ENCODE assay signal across 26 cellular contexts in the genomic region with DNA sequence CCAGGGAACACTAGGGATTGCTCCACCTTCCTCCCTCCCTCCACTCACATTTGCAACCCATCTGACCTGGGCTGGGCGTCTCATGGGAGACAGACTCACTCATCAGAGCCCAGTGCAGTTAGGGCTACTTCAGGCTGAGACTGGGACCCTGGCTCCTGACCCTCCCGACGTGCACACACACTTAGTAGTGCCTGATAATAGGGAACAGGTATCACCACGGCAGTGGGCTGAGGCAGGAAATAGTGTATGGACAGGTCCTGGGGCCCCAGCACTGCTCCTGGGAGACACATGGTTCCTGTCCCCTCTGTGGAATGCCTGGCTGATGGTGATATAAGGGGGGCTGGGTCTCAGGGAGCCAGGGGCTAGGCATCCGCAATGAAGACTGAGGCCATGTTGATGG. TPM values are rescaled to one million over a fixed set of nuclear protein-coding genes. Genes with fewer than 3 reads are reported as not detected.
DNase-seq lines count a peak whose midpoint lies in the region; ATAC-seq and TF ChIP-seq lines count a peak whose summit lies in the region.
"Had no signal": no experiment of that assay in that cellular context is flagged by ENCODE, and none has a peak within 500 bp of the region (broad histone marks: within the 10 kb centered on the region; RNA-seq: fewer than 3 reads in every experiment).

No MANE protein-coding gene starts in this region.

- intact Hi-C loops in esophagus squamous epithelium (cut with DNase I): no loop called here

- DNase-seq in activated effector memory CD4-positive, alpha-beta T cell treated with anti-CD3 and anti-CD28 coated beads, Interleukin-2, amount 50 U/mL, for 16 hours: peak; percentile 25
- DNase-seq in activated effector memory CD4-positive, alpha-beta T cell treated with Interleukin-2 at 50 U/mL for 16 hours: no peak
- peak; percentile 5 for DNase-seq in WTC11 (ENCODE audit: low spot score)
- peak; percentile 28 for DNase-seq in lung (ENCODE audit: low spot score)
- DNase-seq in thoracic aorta (ENCODE audit: low spot score): peak; percentile 2
- DNase-seq in NCI-H2081 treated with DMSO at 0.1 percent for 48 hours (lab: John Stamatoyannopoulos, UW): no peak
- no peak for DNase-seq in esophagus squamous epithelium (lab: John Stamatoyannopoulos, UW)
- DNase-seq: ACHN; activated CD4-positive, alpha-beta T cell treated with anti-CD3 and anti-CD28 coated beads, Interleukin-2, amount 50 U/mL, for 48 hours; amygdala; CD4-positive, alpha-beta memory T cell; effector CD8-positive, alpha-beta T cell; KG1; MV-4-11; naive thymus-derived CD8-positive, alpha-beta T cell; NCI-H2029; NCI-H446 treated with DMSO at 0.1 percent for 48 hours; stimulated activated CD4-positive, alpha-beta T cell treated with anti-CD3 and anti-CD28 coated beads, Interleukin-15, amount 100 ng/mL, for 24 hours; stimulated activated naive CD4-positive, alpha-beta T cell had no signal

- POLR2A ChIA-PET in WTC11 (lab: Charles Lee): no interaction called here

- H3K4me1 Mint-ChIP-seq in WTC11: no peaks in the 10 kb centered on the region
- H3K4me1 Mint-ChIP-seq: CD4-positive, alpha-beta memory T cell; central memory CD8-positive, alpha-beta T cell; memory B cell had no signal

- WGBS in lung, 2 donors: 62 to 67% methylated on average over 5 of the region's 5 CpGs
- WGBS in esophagus squamous epithelium, 2 donors: 67 to 84% methylated on average over 1 to 4 of the region's 5 CpGs

- peaks cover 0 to 6% of the 10 kb centered on the region in 2 donors for H3K9me3 ChIP-seq in lung (ENCODE audit: control insufficient read depth in 2 of 2, insufficient read depth in 1 of 2, low read length in 1 of 2)
- H3K9me3 ChIP-seq in thoracic aorta: peaks cover 3% of the 10 kb centered on the region
- H3K9me3 ChIP-seq in esophagus squamous epithelium: peaks cover 0 to 5% (median 4%) of the 10 kb centered on the region in 3 donors

- no peaks in the 10 kb centered on the region for H3K27me3 ChIP-seq in lung (ENCODE audit: control insufficient read depth, insufficient read depth)
- no peaks in the 10 kb centered on the region for H3K27me3 ChIP-seq in thoracic aorta (replicated peaks; ENCODE audit: insufficient read depth)
- no peaks in the 10 kb centered on the region for H3K27me3 ChIP-seq in esophagus squamous epithelium

- no peaks in the 10 kb centered on the region for H3K36me3 Mint-ChIP-seq in WTC11
- H3K36me3 Mint-ChIP-seq: CD4-positive, alpha-beta memory T cell; memory B cell; naive thymus-derived CD8-positive, alpha-beta T cell had no signal

- TF ChIP-seq CTCF in WTC11 (IDR thresholded peaks at IDR 0.05) (no peak), lung (IDR thresholded peaks at IDR 0.05; ENCODE audit: control extremely low read depth, extremely low read depth) (no peak), thoracic aorta (IDR thresholded peaks at IDR 0.05) (no peak), esophagus squamous epithelium (IDR thresholded peaks at IDR 0.05) (no peak)

- no peaks in the 10 kb centered on the region for H3K27me3 Mint-ChIP-seq in WTC11 (ENCODE audit: low read depth)
- H3K27me3 Mint-ChIP-seq: CD4-positive, alpha-beta memory T cell had no signal

- H3K27ac Mint-ChIP-seq in WTC11: no peak overlapping the region
- H3K27ac Mint-ChIP-seq: CD4-positive, alpha-beta memory T cell; memory B cell had no signal

- H3K9me3 Mint-ChIP-seq in WTC11: peaks cover 13% of the 10 kb centered on the region
- H3K9me3 Mint-ChIP-seq: central memory CD8-positive, alpha-beta T cell had no signal

- H3K36me3 ChIP-seq in lung (ENCODE audit: control insufficient read depth in 2 of 2, insufficient read depth in 2 of 2, low read length in 2 of 2): peaks cover 0 to 23% of the 10 kb centered on the region in 2 donors
- H3K36me3 ChIP-seq in thoracic aorta: peaks cover 52% of the 10 kb centered on the region
- peaks cover 0 to 39% (median 10%) of the 10 kb centered on the region in 3 donors for H3K36me3 ChIP-seq in esophagus squamous epithelium

- no peak overlapping the region for H3K4me3 Mint-ChIP-seq in WTC11
- H3K4me3 Mint-ChIP-seq: CD4-positive, alpha-beta memory T cell; central memory CD8-positive, alpha-beta T cell; memory B cell; naive thymus-derived CD8-positive, alpha-beta T cell had no signal

- H3K4me3 ChIP-seq in lung (no peak overlapping the region), thoracic aorta (no peak overlapping the region), esophagus squamous epithelium (no peak overlapping the region)

- CTCF ChIA-PET in WTC11 (lab: Charles Lee): no interaction called here

- H3K4me1 ChIP-seq in lung (ENCODE audit: control insufficient read depth in 2 of 2, insufficient read depth in 2 of 2, low read length in 2 of 2) (peaks cover 9 to 16% of the 10 kb centered on the region in 2 donors), thoracic aorta (ENCODE audit: control insufficient read depth in 1 of 2, low read depth in 2 of 2) (peaks cover 8 to 29% of the 10 kb centered on the region in 2 donors), esophagus squamous epithelium (peaks cover 0 to 11% (median 9%) of the 10 kb centered on the region in 3 donors)

- ATAC-seq in WTC11: no peak
- ATAC-seq in lung (ENCODE audit: insufficient read depth, low FRiP score): no peak
- no peak for ATAC-seq in thoracic aorta (ENCODE audit: insufficient number of reproducible peaks, low FRiP score, low read depth)
- ATAC-seq in GM18519 (IDR thresholded peaks at IDR 0.05; ENCODE audit: low FRiP score, unreplicated experiment): no peak
- ATAC-seq: naive thymus-derived CD8-positive, alpha-beta T cell had no signal

- no peak for TF ChIP-seq POLR2A in esophagus squamous epithelium (IDR thresholded peaks at IDR 0.05)

- H3K27ac ChIP-seq in lung (ENCODE audit: low read depth in 1 of 2, low read length in 1 of 2): no peak overlapping the region
- no peak overlapping the region for H3K27ac ChIP-seq in thoracic aorta
- H3K27ac ChIP-seq in esophagus squamous epithelium: no peak overlapping the region
- H3K27ac ChIP-seq: RWPE1 had no signal

TF ChIP-seq in WTC11, 78 proteins besides CTCF, POLR2A, EP300 and RAD21 (continues in another document):
- TF ChIP-seq, protein P1, sequence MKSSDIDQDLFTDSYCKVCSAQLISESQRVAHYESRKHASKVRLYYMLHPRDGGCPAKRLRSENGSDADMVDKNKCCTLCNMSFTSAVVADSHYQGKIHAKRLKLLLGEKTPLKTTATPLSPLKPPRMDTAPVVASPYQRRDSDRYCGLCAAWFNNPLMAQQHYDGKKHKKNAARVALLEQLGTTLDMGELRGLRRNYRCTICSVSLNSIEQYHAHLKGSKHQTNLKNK (CRISPR knock-in tag; IDR thresholded peaks at IDR 0.05): no peak
- TF ChIP-seq, protein P2, sequence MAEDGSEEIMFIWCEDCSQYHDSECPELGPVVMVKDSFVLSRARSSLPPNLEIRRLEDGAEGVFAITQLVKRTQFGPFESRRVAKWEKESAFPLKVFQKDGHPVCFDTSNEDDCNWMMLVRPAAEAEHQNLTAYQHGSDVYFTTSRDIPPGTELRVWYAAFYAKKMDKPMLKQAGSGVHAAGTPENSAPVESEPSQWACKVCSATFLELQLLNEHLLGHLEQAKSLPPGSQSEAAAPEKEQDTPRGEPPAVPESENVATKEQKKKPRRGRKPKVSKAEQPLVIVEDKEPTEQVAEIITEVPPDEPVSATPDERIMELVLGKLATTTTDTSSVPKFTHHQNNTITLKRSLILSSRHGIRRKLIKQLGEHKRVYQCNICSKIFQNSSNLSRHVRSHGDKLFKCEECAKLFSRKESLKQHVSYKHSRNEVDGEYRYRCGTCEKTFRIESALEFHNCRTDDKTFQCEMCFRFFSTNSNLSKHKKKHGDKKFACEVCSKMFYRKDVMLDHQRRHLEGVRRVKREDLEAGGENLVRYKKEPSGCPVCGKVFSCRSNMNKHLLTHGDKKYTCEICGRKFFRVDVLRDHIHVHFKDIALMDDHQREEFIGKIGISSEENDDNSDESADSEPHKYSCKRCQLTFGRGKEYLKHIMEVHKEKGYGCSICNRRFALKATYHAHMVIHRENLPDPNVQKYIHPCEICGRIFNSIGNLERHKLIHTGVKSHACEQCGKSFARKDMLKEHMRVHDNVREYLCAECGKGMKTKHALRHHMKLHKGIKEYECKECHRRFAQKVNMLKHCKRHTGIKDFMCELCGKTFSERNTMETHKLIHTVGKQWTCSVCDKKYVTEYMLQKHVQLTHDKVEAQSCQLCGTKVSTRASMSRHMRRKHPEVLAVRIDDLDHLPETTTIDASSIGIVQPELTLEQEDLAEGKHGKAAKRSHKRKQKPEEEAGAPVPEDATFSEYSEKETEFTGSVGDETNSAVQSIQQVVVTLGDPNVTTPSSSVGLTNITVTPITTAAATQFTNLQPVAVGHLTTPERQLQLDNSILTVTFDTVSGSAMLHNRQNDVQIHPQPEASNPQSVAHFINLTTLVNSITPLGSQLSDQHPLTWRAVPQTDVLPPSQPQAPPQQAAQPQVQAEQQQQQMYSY (CRISPR knock-in tag; IDR thresholded peaks at IDR 0.05): no peak
- TF ChIP-seq NFATC4 (CRISPR knock-in tag; IDR thresholded peaks at IDR 0.05): no peak
- TF ChIP-seq CREM (CRISPR knock-in tag; IDR thresholded peaks at IDR 0.05): no peak
- TF ChIP-seq ZNF121 (CRISPR knock-in tag; IDR thresholded peaks at IDR 0.05): no peak
- TF ChIP-seq NFE2L1 (CRISPR knock-in tag; IDR thresholded peaks at IDR 0.05): no peak
- TF ChIP-seq, protein P3, sequence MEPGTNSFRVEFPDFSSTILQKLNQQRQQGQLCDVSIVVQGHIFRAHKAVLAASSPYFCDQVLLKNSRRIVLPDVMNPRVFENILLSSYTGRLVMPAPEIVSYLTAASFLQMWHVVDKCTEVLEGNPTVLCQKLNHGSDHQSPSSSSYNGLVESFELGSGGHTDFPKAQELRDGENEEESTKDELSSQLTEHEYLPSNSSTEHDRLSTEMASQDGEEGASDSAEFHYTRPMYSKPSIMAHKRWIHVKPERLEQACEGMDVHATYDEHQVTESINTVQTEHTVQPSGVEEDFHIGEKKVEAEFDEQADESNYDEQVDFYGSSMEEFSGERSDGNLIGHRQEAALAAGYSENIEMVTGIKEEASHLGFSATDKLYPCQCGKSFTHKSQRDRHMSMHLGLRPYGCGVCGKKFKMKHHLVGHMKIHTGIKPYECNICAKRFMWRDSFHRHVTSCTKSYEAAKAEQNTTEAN (CRISPR knock-in tag; IDR thresholded peaks at IDR 0.05): no peak
- TF ChIP-seq FOXP1 (CRISPR knock-in tag; IDR thresholded peaks at IDR 0.05; ENCODE audit: borderline replicate concordance): no peak
- TF ChIP-seq TP53 (CRISPR knock-in tag; IDR thresholded peaks at IDR 0.05): no peak
- no peak for TF ChIP-seq ETV6 (CRISPR knock-in tag; IDR thresholded peaks at IDR 0.05)
- no peak for TF ChIP-seq OVOL2 (CRISPR knock-in tag; IDR thresholded peaks at IDR 0.05; ENCODE audit: borderline replicate concordance)
- TF ChIP-seq ZNF138 (CRISPR knock-in tag; conservative IDR thresholded peaks at IDR 0.05): no peak

RNA-seq across cellular contexts. Expression of a gene that starts 14.3 kb away (rescaled TPM):
- 0.81 to 1.4 TPM (median 1.1 TPM) in 3 replicates for total RNA-seq in WTC11 (2021)
- total RNA-seq in lung: 100 to 1,000 TPM; 328 to 655 TPM
- polyA plus RNA-seq in lung: 100 to 1,000 TPM; 267 to 527 TPM
- 1,000 to 10,000 TPM; 1,262 to 1,768 TPM for total RNA-seq in thoracic aorta
- total RNA-seq in esophagus squamous epithelium: 100 to 1,000 TPM in 1 of 4 donors, 10 to 100 TPM in 3; 14.9 to 159 (median 44.7) TPM
- total RNA-seq: CD4-positive, alpha-beta memory T cell had no signal
- polyA plus RNA-seq: CD4-positive, alpha-beta memory T cell; naive thymus-derived CD8-positive, alpha-beta T cell had no signal

RNA-seq across cellular contexts. Expression of a gene that starts 37.8 kb away (rescaled TPM):
- total RNA-seq in WTC11 (2021) (4.0 to 6.6 TPM (median 5.0 TPM) in 3 replicates), lung (under 1 TPM in 1 of 2 donors, not detected in 1; 0.77 TPM), thoracic aorta (not detected), esophagus squamous epithelium (not detected)
- under 1 TPM; 0.38 to 0.77 TPM for polyA plus RNA-seq in lung
- total RNA-seq: CD4-positive, alpha-beta memory T cell; fibroblast of lung; naive thymus-derived CD8-positive, alpha-beta T cell; pulmonary artery endothelial cell; urinary bladder had no signal
- polyA plus RNA-seq: CD4-positive, alpha-beta memory T cell; fibroblast of lung; naive thymus-derived CD8-positive, alpha-beta T cell; urinary bladder had no signal

Comparison
In these comparisons a context has a peak if more than half of its experiments do, and no peak if none do; other contexts are left out.
1. DNase-seq: peak in activated effector memory CD4-positive, alpha-beta T cell treated with anti-CD3 and anti-CD28 coated beads, Interleukin-2, amount 50 U/mL, for 16 hours (single experiment), WTC11 (single experiment), lung (single experiment) and thoracic aorta (single experiment); none in activated effector memory CD4-positive, alpha-beta T cell treated with Interleukin-2 at 50 U/mL for 16 hours (single experiment), NCI-H2081 treated with DMSO at 0.1 percent for 48 hours (single experiment) and esophagus squamous epithelium (single experiment).